9 cellular contexts compared by ENCODE assay signal in the genomic region with DNA sequence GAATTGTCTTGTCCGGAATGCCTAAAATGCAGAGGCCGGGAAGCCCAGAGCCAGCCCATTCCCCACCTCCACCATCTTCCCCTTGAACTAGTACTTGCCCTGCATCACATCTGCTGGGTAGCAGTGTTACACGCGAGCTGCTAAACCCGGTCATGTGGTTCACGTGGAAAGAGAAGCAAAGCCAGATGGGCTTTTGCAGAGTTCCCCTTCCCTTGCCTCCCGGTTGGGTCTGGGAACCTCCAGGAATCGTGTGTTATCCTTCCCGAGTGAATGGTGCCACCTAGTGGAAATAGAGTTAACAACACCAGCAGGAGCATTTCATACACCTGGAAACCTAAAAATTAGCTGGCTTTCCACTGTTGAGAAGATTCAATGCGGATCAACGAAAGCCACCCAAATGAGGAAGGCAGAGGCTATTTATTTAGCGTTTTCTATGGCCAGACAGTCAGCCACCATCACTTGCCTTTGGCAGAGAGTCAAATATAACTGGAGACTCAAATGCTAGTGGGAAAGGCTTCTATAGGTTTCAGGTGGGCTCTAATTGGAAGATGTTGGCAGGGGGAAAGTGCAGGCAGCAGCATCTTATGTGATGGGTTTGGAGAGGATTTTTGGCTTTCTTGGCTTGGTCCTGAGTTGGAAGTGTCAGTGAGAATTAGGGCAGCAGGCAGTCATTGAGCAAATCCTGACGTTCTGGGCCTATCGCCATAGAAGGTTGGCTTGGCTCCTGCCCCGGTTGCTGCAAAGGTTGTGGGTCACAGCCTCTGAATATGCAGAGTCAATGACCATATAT.
DNase-seq lines count a peak whose midpoint lies in the region; ATAC-seq and TF ChIP-seq lines count a peak whose summit lies in the region.
"Had no signal": no experiment of that assay in that cellular context is flagged by ENCODE, and none has a peak within 500 bp of the region (broad histone marks: within the 10 kb centered on the region; RNA-seq: fewer than 3 reads in every experiment).

No MANE protein-coding gene starts in this region.

- no peaks in the 10 kb centered on the region for H3K36me3 ChIP-seq in parathyroid adenoma (ENCODE audit: control insufficient read depth, insufficient read depth, low read length)

- no peaks in the 10 kb centered on the region for H3K9me3 ChIP-seq in parathyroid adenoma (ENCODE audit: control insufficient read depth, low read length)

- H3K9ac ChIP-seq in parathyroid adenoma: no peak overlapping the region

- H3K4me2 ChIP-seq in parathyroid adenoma (ENCODE audit: low read length): peak overlapping the region; percentile 35

- in situ Hi-C loops in GM13977 (cut with MboI; ENCODE audit: low pct_unique_long_range_greater_than_20kb, low sequenced_read_pairs, unreplicated experiment): loop anchor here (10.0 kb wide), 1 partner anchor 129 kb away; no protein-coding TSS in a partner anchor

- H3K4me1 ChIP-seq in parathyroid adenoma: no peaks in the 10 kb centered on the region

- ATAC-seq in GM21619 (IDR thresholded peaks at IDR 0.05; ENCODE audit: unreplicated experiment): no peak

- no peaks in the 10 kb centered on the region for H3K36me3 Mint-ChIP-seq in activated naive CD4-positive, alpha-beta T cell treated with anti-CD3 and anti-CD28 coated beads, Interleukin-2, amount 10 ng/mL, durations not matched to agents 7 days and 5 days
- H3K36me3 Mint-ChIP-seq: naive thymus-derived CD8-positive, alpha-beta T cell had no signal

- no peak overlapping the region for H3K27ac Mint-ChIP-seq in activated naive CD4-positive, alpha-beta T cell treated with anti-CD3 and anti-CD28 coated beads, Interleukin-2, amount 10 ng/mL, durations not matched to agents 7 days and 5 days

- H3K4me3 ChIP-seq in parathyroid adenoma (ENCODE audit: low read depth, low read length): no peak overlapping the region

- H3K79me2 ChIP-seq in parathyroid adenoma: no peaks in the 10 kb centered on the region

- H3K9me3 Mint-ChIP-seq in activated naive CD4-positive, alpha-beta T cell treated with anti-CD3 and anti-CD28 coated beads, Interleukin-2, amount 10 ng/mL, durations not matched to agents 7 days and 5 days: no peaks in the 10 kb centered on the region
- H3K9me3 Mint-ChIP-seq: naive thymus-derived CD8-positive, alpha-beta T cell had no signal

- H3K27ac ChIP-seq in parathyroid adenoma: no peak overlapping the region

- DNase-seq in Ammon's horn (ENCODE audit: low spot score): peak; percentile 86
- no peak for DNase-seq in GM13977 (ENCODE audit: low spot score)
- DNase-seq in NCI-H226: peak; percentile 65
- DNase-seq in activated naive CD4-positive, alpha-beta T cell treated with anti-CD3 and anti-CD28 coated beads, Interleukin-2, amount 10 ng/mL, durations not matched to agents 7 days and 5 days: peak; percentile 39
- peak in 36 of 42 donors; percentile 34 to 88 (median 66) for DNase-seq in head of caudate nucleus
- DNase-seq in SIG-M5 treated with dmso at 0.1 percent for 504 hours (lab: John Stamatoyannopoulos, UW; ENCODE audit: unreplicated experiment): no peak

- intact Hi-C loops in head of caudate nucleus (cut with DNase I): loop anchor here (2.0 kb wide), 1 partner anchor 135 kb away; no protein-coding TSS in a partner anchor

- H3K4me1 Mint-ChIP-seq in activated naive CD4-positive, alpha-beta T cell treated with anti-CD3 and anti-CD28 coated beads, Interleukin-2, amount 10 ng/mL, durations not matched to agents 7 days and 5 days: peaks cover 21% of the 10 kb centered on the region

- CTCF ChIA-PET in activated naive CD4-positive, alpha-beta T cell treated with anti-CD3 and anti-CD28 coated beads, Interleukin-2, amount 10 ng/mL, durations not matched to agents 7 days and 5 days (lab: Charles Lee): interaction anchor here (0.6 to 1.6 kb wide), 12 partner anchors 9 to 358 kb away, joined by 3 to 10 read pairs (median 4); no protein-coding TSS in a partner anchor

- no peaks in the 10 kb centered on the region for H3K27me3 ChIP-seq in parathyroid adenoma (ENCODE audit: control insufficient read depth, insufficient read depth, low read length)

- no peak overlapping the region for H3K4me3 Mint-ChIP-seq in activated naive CD4-positive, alpha-beta T cell treated with anti-CD3 and anti-CD28 coated beads, Interleukin-2, amount 10 ng/mL, durations not matched to agents 7 days and 5 days
- H3K4me3 Mint-ChIP-seq: naive thymus-derived CD8-positive, alpha-beta T cell had no signal

- peaks cover 39% of the 10 kb centered on the region for H3K27me3 Mint-ChIP-seq in activated naive CD4-positive, alpha-beta T cell treated with anti-CD3 and anti-CD28 coated beads, Interleukin-2, amount 10 ng/mL, durations not matched to agents 7 days and 5 days

- peak; percentile 86 for TF ChIP-seq CTCF in GM13977 (IDR thresholded peaks at IDR 0.05; ENCODE audit: extremely low read depth, insufficient read depth, missing control alignments)
- peak; percentile 94 for TF ChIP-seq CTCF in parathyroid adenoma (IDR thresholded peaks at IDR 0.05)

- no peak overlapping the region for H2AFZ ChIP-seq in parathyroid adenoma

Comparison
In these comparisons a context has a peak if more than half of its experiments do, and no peak if none do; other contexts are left out.
1. DNase-seq: peak in Ammon's horn (single experiment), NCI-H226 (single experiment), activated naive CD4-positive, alpha-beta T cell treated with anti-CD3 and anti-CD28 coated beads, Interleukin-2, amount 10 ng/mL, durations not matched to agents 7 days and 5 days (single experiment) and head of caudate nucleus (36 of 42); none in GM13977 (single experiment) and SIG-M5 treated with dmso at 0.1 percent for 504 hours (single experiment).